11 cellular contexts compared by ENCODE assay signal in genomic region chr2:206211657-206212255, GRCh38. TPM values are rescaled to one million over a fixed set of nuclear protein-coding genes. Genes with fewer than 3 reads are reported as not detected.
A peak's percentile ranks its signal among the peaks of the same experiment; 100 is the strongest.
DNase-seq lines count a peak whose midpoint lies in the region; ATAC-seq and TF ChIP-seq lines count a peak whose summit lies in the region.
"Had no signal": no experiment of that assay in that cellular context is flagged by ENCODE, and none has a peak within 500 bp of the region (broad histone marks: within the 10 kb centered on the region; RNA-seq: fewer than 3 reads in every experiment).

No MANE protein-coding gene starts in this region.

- ATAC-seq in GM18858 (IDR thresholded peaks at IDR 0.05; ENCODE audit: unreplicated experiment): no peak

- peaks cover 0 to 12% (median 9%) of the 10 kb centered on the region in 4 donors for H3K4me1 ChIP-seq in esophagus muscularis mucosa
- H3K4me1 ChIP-seq in tibial nerve: no peaks in the 10 kb centered on the region

- TF ChIP-seq POLR2A in esophagus muscularis mucosa (IDR thresholded peaks at IDR 0.05; ENCODE audit: low read depth) (no peak), tibial nerve (IDR thresholded peaks at IDR 0.05) (no peak)

- WGBS in esophagus muscularis mucosa: 94% methylated on average over 2 of the region's 2 CpGs
- WGBS in tibial nerve, 2 donors: 88 to 89% methylated on average over 2 of the region's 2 CpGs

- TF ChIP-seq CTCF in esophagus muscularis mucosa (IDR thresholded peaks at IDR 0.05) (no peak), tibial nerve (IDR thresholded peaks at IDR 0.05) (no peak)

- no peak overlapping the region for H3K4me3 ChIP-seq in esophagus muscularis mucosa
- no peak overlapping the region for H3K4me3 ChIP-seq in tibial nerve
- H3K4me3 ChIP-seq: testis had no signal

- H3K36me3 ChIP-seq in esophagus muscularis mucosa: no peaks in the 10 kb centered on the region
- H3K36me3 ChIP-seq in tibial nerve: no peaks in the 10 kb centered on the region

- intact Hi-C loops in esophagus muscularis mucosa (cut with DNase I): no loop called here

- H3K9me3 ChIP-seq in esophagus muscularis mucosa (no peaks in the 10 kb centered on the region), tibial nerve (no peaks in the 10 kb centered on the region)
- H3K9me3 ChIP-seq: testis had no signal

- H3K27ac ChIP-seq in caudate nucleus (ENCODE audit: low read depth, low read length) (peak overlapping the region; percentile 62), esophagus muscularis mucosa (replicated peaks in 1 of 4) (no peak overlapping the region), tibial nerve (no peak overlapping the region)
- H3K27ac ChIP-seq: testis had no signal

- DNase-seq in AG20443 (ENCODE audit: low spot score): peak; percentile 56
- DNase-seq in NCI-H2227 treated with DMSO at 0.1 percent for 48 hours (lab: John Stamatoyannopoulos, UW): peak; percentile 59
- peak in 2 of 61 donors; percentile 1 to 9 for DNase-seq in caudate nucleus (lab: John Stamatoyannopoulos, UW)
- peak; percentile 59 for DNase-seq in myocyte (ENCODE audit: low read depth)
- DNase-seq in NCI-H1048 (lab: John Stamatoyannopoulos, UW): no peak
- no peak for DNase-seq in esophagus muscularis mucosa (ENCODE audit: extremely low spot score)
- no peak for DNase-seq in tibial nerve (ENCODE audit: low spot score in 2 of 2)
- DNase-seq: activated T-cell treated with anti-CD3 and anti-CD28 coated beads for 4 hours, C1 segment of cervical spinal cord, testis had no signal

- TF ChIP-seq EP300 in esophagus muscularis mucosa (IDR thresholded peaks at IDR 0.05) (no peak), tibial nerve (IDR thresholded peaks at IDR 0.05) (no peak)

- H3K27me3 ChIP-seq in esophagus muscularis mucosa (peaks cover 0 to 4% (median 0%) of the 10 kb centered on the region in 4 donors), tibial nerve (no peaks in the 10 kb centered on the region)
- H3K27me3 ChIP-seq: testis had no signal

RNA-seq across cellular contexts. Expression of gene EEF1B2, which starts 52.1 kb away (rescaled TPM):
- total RNA-seq in myocyte (319 and 335 TPM in 2 replicates), esophagus muscularis mucosa (100 to 1,000 TPM; 219 to 381 (median 342) TPM), tibial nerve (100 to 1,000 TPM; 200 to 300 (median 258) TPM)
- 438 TPM for polyA plus RNA-seq in myocyte (2012)

RNA-seq across cellular contexts. Expression of gene NDUFS1, which starts 52.5 kb away (rescaled TPM):
- 223 and 265 TPM in 2 replicates for total RNA-seq in myocyte
- 66.5 TPM for polyA plus RNA-seq in myocyte (2012)
- total RNA-seq in esophagus muscularis mucosa: 100 to 1,000 TPM in 1 of 4 donors, 10 to 100 TPM in 3; 83.5 to 101 (median 90.9) TPM
- total RNA-seq in tibial nerve: 10 to 100 TPM; 37.8 to 68.6 (median 53.0) TPM

Comparison
In these comparisons a context has a peak if more than half of its experiments do, and no peak if none do; other contexts are left out.
1. DNase-seq: peak in AG20443 (single experiment), NCI-H2227 treated with DMSO at 0.1 percent for 48 hours (single experiment) and myocyte (single experiment); none in NCI-H1048 (single experiment), esophagus muscularis mucosa (single experiment) and tibial nerve (0 of 2).